28 cellular contexts compared by ENCODE assay signal in genomic region chr5:25892251-25892650, GRCh38.
"Had no signal": no experiment of that assay in that cellular context is flagged by ENCODE, and none has a peak within 500 bp of the region (broad histone marks: within the 10 kb centered on the region; RNA-seq: fewer than 3 reads in every experiment).

No MANE protein-coding gene starts in this region.

- DNase-seq: activated CD4-positive, alpha-beta memory T cell treated with anti-CD3 and anti-CD28 coated beads for 36 hours; activated CD4-positive, alpha-beta T cell treated with anti-CD3 and anti-CD28 coated beads, Interleukin-2, amount 10 ng/mL, durations not matched to agents 24 days and 14 days; activated CD8-positive, alpha-beta memory T cell treated with anti-CD3 and anti-CD28 coated beads, Interleukin-2, amount 50 U/mL, for 4 hours; activated gamma-delta T cell; activated naive CD8-positive, alpha-beta T cell treated with anti-CD3 and anti-CD28 coated beads, Interleukin-2, amount 50 U/mL, for 24 hours; activated T-cell treated with anti-CD3 and anti-CD28 coated beads, Interleukin-2, amount 50 U/mL, for 24 hours; central memory CD4-positive, alpha-beta T cell; heart left ventricle; left ventricle myocardium inferior; midbrain; naive thymus-derived CD4-positive, alpha-beta T cell; nucleus accumbens; pancreas; right cardiac atrium; stimulated activated CD4-positive, alpha-beta T cell treated with anti-CD3 and anti-CD28 coated beads, Interleukin-15, amount 100 ng/mL, for 24 hours; stimulated activated CD4-positive, alpha-beta T cell treated with anti-CD3 and anti-CD28 coated beads, Interleukin-2, amount 100 ng/mL, for 24 hours; stimulated activated naive B cell treated with anti-CD40 and anti-IgM and Interleukin-4, amounts not matched to agents 10 μg/mL and 1 μg/mL and 100 μg/mL, for 72 hours; stomach; T-helper 17 cell; T1000; thyroid gland; upper lobe of left lung; WERI-Rb-1 had no signal

- H3K27me3 ChIP-seq: breast epithelium, esophagus muscularis mucosa, foreskin keratinocyte, heart left ventricle, pancreas, stomach, thyroid gland, upper lobe of left lung had no signal

- H3K27ac ChIP-seq: breast epithelium, esophagus muscularis mucosa, foreskin keratinocyte, heart left ventricle, left ventricle myocardium inferior, pancreas, stomach, thyroid gland, upper lobe of left lung, WERI-Rb-1 had no signal

- H3K9me3 ChIP-seq: esophagus muscularis mucosa, pancreas, thyroid gland had no signal

- H3K4me1 ChIP-seq: breast epithelium, esophagus muscularis mucosa, foreskin keratinocyte, heart left ventricle, left ventricle myocardium inferior, pancreas, stomach, thyroid gland, upper lobe of left lung had no signal

- H3K4me3 ChIP-seq: breast epithelium, esophagus muscularis mucosa, heart left ventricle, left ventricle myocardium inferior, lung, pancreas, stomach, thyroid gland, upper lobe of left lung had no signal

- ATAC-seq: activated CD4-positive, CD25-positive, alpha-beta regulatory T cell treated with anti-CD3 and anti-CD28 coated beads, Interleukin-2, amount 50 U/mL, for 24 hours; activated naive CD8-positive, alpha-beta T cell treated with anti-CD3 and anti-CD28 coated beads, Interleukin-2, amount 50 U/mL, for 24 hours; foreskin keratinocyte; heart left ventricle; naive thymus-derived CD4-positive, alpha-beta T cell; pancreas; right cardiac atrium; stimulated activated naive B cell treated with anti-CD40 and anti-IgM and Interleukin-4, amounts not matched to agents 10 μg/mL and 1 μg/mL and 100 μg/mL, for 72 hours; T-helper 17 cell had no signal

- H3K36me3 ChIP-seq: breast epithelium, esophagus muscularis mucosa, heart left ventricle, left ventricle myocardium inferior, pancreas, stomach, thyroid gland, upper lobe of left lung, WERI-Rb-1 had no signal
